In the genomic region with DNA sequence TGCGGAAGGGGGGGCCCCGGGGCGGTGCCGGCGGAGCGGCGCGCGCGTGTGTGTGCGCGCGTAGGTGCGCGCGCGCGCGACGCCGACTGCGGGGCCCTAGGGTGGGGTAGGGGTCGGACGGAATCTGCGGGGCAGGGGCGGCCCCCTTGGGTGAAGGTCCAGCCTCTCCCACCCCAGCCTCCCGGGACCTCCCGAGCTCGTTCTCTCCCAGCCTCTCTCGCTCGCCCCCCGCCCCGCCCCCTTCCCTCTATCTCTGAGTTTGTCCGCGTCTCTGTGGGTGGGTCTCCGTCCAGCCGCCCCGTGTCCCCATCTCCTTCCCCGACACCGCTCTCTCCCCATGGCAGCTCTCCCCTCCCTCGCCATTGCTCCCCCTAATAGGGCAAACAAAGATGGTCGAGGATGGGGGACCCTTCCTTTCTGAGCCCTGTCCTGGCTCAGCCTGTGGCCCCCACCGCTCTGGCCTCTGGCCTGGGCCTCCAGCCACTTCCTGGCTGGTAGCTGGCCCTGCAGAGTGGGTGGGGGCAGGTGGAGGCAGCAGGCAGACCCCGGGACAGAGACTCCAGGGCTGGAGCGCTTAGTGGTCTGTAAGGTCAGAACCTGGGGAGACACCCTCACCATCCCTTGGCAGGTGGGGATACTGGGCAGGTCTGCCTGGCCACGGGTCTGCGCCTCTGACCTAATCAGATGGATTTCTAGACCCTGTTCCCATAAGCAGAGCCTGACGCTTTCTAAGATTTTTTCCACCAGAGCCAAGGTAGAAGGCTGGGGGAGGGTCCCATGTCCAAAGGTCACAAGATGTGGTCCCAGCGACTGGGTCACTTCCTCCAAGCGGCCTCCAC, we compare ENCODE assay signal across 8 cellular contexts. TPM values are rescaled to one million over a fixed set of nuclear protein-coding genes. Genes with fewer than 3 reads are reported as not detected.
A peak's percentile ranks its signal among the peaks of the same experiment; 100 is the strongest.
DNase-seq lines count a peak whose midpoint lies in the region; ATAC-seq and TF ChIP-seq lines count a peak whose summit lies in the region.

No MANE protein-coding gene starts in this region.

- peak overlapping the region; percentile 14 for H2AFZ ChIP-seq in ACC112 (ENCODE audit: low read length, unreplicated experiment)

- H3K27ac ChIP-seq in ACC112 (ENCODE audit: low read depth, low read length) = no peak overlapping the region

- H3K27ac Mint-ChIP-seq in natural killer cell treated with Interleukin-12 subunit alpha and Interleukin-12 subunit beta and Interleukin-15 and Interleukin-18, amount 100 ng/mL, for 72 hours = peak overlapping the region in 1 of 2 donors; percentile 31

- no peaks in the 10 kb centered on the region for H3K4me1 ChIP-seq in ACC112 (ENCODE audit: control insufficient read depth, insufficient read depth, low read length, unreplicated experiment)
- peaks cover 1% of the 10 kb centered on the region for H3K4me1 ChIP-seq in NT2/D1 (ENCODE audit: insufficient read depth, insufficient read length)

- H3K36me3 ChIP-seq in ACC112 (ENCODE audit: insufficient read depth, low read length) (no peaks in the 10 kb centered on the region), NT2/D1 (ENCODE audit: insufficient read depth, insufficient read length, low read length) (no peaks in the 10 kb centered on the region)

- no peaks in the 10 kb centered on the region for H3K27me3 Mint-ChIP-seq in natural killer cell treated with Interleukin-12 subunit alpha and Interleukin-12 subunit beta and Interleukin-15 and Interleukin-18, amount 100 ng/mL, for 72 hours

- no peaks in the 10 kb centered on the region for H3K9me3 ChIP-seq in NT2/D1 (ENCODE audit: insufficient read depth, low read length)

- no peaks in the 10 kb centered on the region for H3K9me3 Mint-ChIP-seq in natural killer cell treated with Interleukin-12 subunit alpha and Interleukin-12 subunit beta and Interleukin-15 and Interleukin-18, amount 100 ng/mL, for 72 hours

- H3K27me3 ChIP-seq in ACC112 (ENCODE audit: insufficient read depth, low read length) (peaks cover 22% of the 10 kb centered on the region), NT2/D1 (ENCODE audit: insufficient read depth, insufficient read length) (peaks cover 5% of the 10 kb centered on the region)

- H3K36me3 Mint-ChIP-seq in natural killer cell treated with Interleukin-12 subunit alpha and Interleukin-12 subunit beta and Interleukin-15 and Interleukin-18, amount 100 ng/mL, for 72 hours = no peaks in the 10 kb centered on the region

- H3K4me1 Mint-ChIP-seq in natural killer cell treated with Interleukin-12 subunit alpha and Interleukin-12 subunit beta and Interleukin-15 and Interleukin-18, amount 100 ng/mL, for 72 hours (ENCODE audit: low read depth in 2 of 2) = peaks cover 55 to 61% of the 10 kb centered on the region in 2 donors

- no peak for TF ChIP-seq CTCF in epithelial cell of proximal tubule (conservative IDR thresholded peaks at IDR 0.05; ENCODE audit: low read depth, low read length)

- DNase-seq in NT2/D1 (ENCODE audit: low read depth, low spot score) = no peak
- no peak for DNase-seq in epithelial cell of proximal tubule (ENCODE audit: low read depth)
- DNase-seq in natural killer cell treated with Interleukin-12 subunit alpha and Interleukin-12 subunit beta and Interleukin-15 and Interleukin-18, amount 100 ng/mL, for 72 hours (ENCODE audit: low spot score) = no peak
- no peak for DNase-seq in SKM-1 treated with dmso at 0.1 percent for 144 hours (lab: John Stamatoyannopoulos, UW; ENCODE audit: unreplicated experiment)
- DNase-seq in germinal center (ENCODE audit: low spot score) = no peak
- no peak for DNase-seq in DMS153 treated with DMSO at 0.1 percent for 48 hours (lab: John Stamatoyannopoulos, UW; ENCODE audit: unreplicated experiment)

- peak overlapping the region; percentile 42 for H3K9ac ChIP-seq in NT2/D1 (ENCODE audit: insufficient read length, low read depth)

- peak in 1 of 2 donors; percentile 1 for ATAC-seq in natural killer cell treated with Interleukin-12 subunit alpha and Interleukin-12 subunit beta and Interleukin-15 and Interleukin-18, amount 100 ng/mL, for 72 hours
- no peak for ATAC-seq in HG02938 (IDR thresholded peaks at IDR 0.05; ENCODE audit: unreplicated experiment)

- H3K4me3 ChIP-seq in ACC112 (ENCODE audit: low read depth, low read length) = peak overlapping the region; percentile 49; the same call in 1 of the 2 replicates
- H3K4me3 ChIP-seq in NT2/D1 (ENCODE audit: insufficient read length, low read depth) = peak overlapping the region; percentile 45
- peak overlapping the region; percentile 31 for H3K4me3 ChIP-seq in epithelial cell of proximal tubule (ENCODE audit: low read depth, low read length)

- peak overlapping the region; percentile 80 for H3K4me3 Mint-ChIP-seq in natural killer cell treated with Interleukin-12 subunit alpha and Interleukin-12 subunit beta and Interleukin-15 and Interleukin-18, amount 100 ng/mL, for 72 hours

- no peaks in the 10 kb centered on the region for H3K79me2 ChIP-seq in ACC112 (ENCODE audit: control insufficient read depth, insufficient read depth, low read length, unreplicated experiment)

RNA-seq across cellular contexts. Expression of a gene that starts 32.9 kb away (rescaled TPM):
- 9.1 and 12.9 TPM in 2 replicates for total RNA-seq in epithelial cell of proximal tubule
- 10 to 100 TPM; 15.7 to 29.2 TPM for total RNA-seq in natural killer cell treated with Interleukin-12 subunit alpha and Interleukin-12 subunit beta and Interleukin-15 and Interleukin-18, amount 100 ng/mL, for 72 hours
